ENCODE assay signal across 8 cellular contexts in genomic region chr2:39512434-39512935, GRCh38.
DNase-seq lines count a peak whose midpoint lies in the region; ATAC-seq, FAIRE-seq and TF ChIP-seq lines count a peak whose summit lies in the region.

No MANE protein-coding gene starts in this region.

- 88% methylated on average over 7 of the region's 7 CpGs for WGBS in A549 (ENCODE audit: missing lambda C conversion rate)

- H3K4me3 ChIP-seq in A549 = no peak overlapping the region
- no peak overlapping the region for H3K4me3 ChIP-seq in PC-3 (ENCODE audit: low read length)
- no peak overlapping the region for H3K4me3 ChIP-seq in fibroblast of lung (replicated peaks in 1 of 4; ENCODE audit: control extremely low read depth in 1 of 4, insufficient read depth in 1 of 4, low read depth in 3 of 4, low read length in 4 of 4)
- no peak overlapping the region for H3K4me3 ChIP-seq in PC-9

- no peak overlapping the region for H2AFZ ChIP-seq in PC-3 (ENCODE audit: low read length)
- no peak overlapping the region for H2AFZ ChIP-seq in fibroblast of lung (ENCODE audit: low read length)
- no peak overlapping the region for H2AFZ ChIP-seq in PC-9

- ATAC-seq in A549 (no peak), PC-3 (no peak)

- H3K9ac ChIP-seq in PC-3 (ENCODE audit: low read length) = no peak overlapping the region; the same call in 1 of the 2 replicates
- no peak overlapping the region for H3K9ac ChIP-seq in fibroblast of lung (ENCODE audit: insufficient read depth, low read length)

- H3K27ac ChIP-seq in A549 = peak overlapping the region; percentile 40 to 52; a peak in 4 of 6 replicates
- H3K27ac ChIP-seq in PC-3 (ENCODE audit: low read length) = peak overlapping the region; percentile 85
- H3K27ac ChIP-seq in fibroblast of lung (ENCODE audit: insufficient read depth, low read length) = peak overlapping the region; percentile 71
- no peak overlapping the region for H3K27ac ChIP-seq in PC-9

- FAIRE-seq in A549 (lab: Jason Lieb, UNC) = no peak

- H3K4me1 ChIP-seq in A549 (peaks cover 43% of the 10 kb centered on the region), PC-3 (ENCODE audit: insufficient read depth, low read length) (peaks cover 44% of the 10 kb centered on the region), fibroblast of lung (ENCODE audit: control insufficient read depth, extremely low read depth, insufficient read depth, low read length) (peaks cover 51% of the 10 kb centered on the region), PC-9 (replicated peaks; ENCODE audit: insufficient read depth) (peaks cover 14% of the 10 kb centered on the region; the same call in 1 of the 2 replicates)

- TF ChIP-seq CTCF in A549 (IDR thresholded peaks at IDR 0.05) (no peak), PC-3 (conservative IDR thresholded peaks at IDR 0.05; ENCODE audit: low read depth, low read length) (no peak), fibroblast of lung (conservative IDR thresholded peaks at IDR 0.05 in 1 of 2, IDR thresholded peaks at IDR 0.05 in 1 of 2; ENCODE audit: low read depth in 1 of 2, low read length in 2 of 2) (no peak), PC-9 (conservative IDR thresholded peaks at IDR 0.05) (no peak)

- TF ChIP-seq RAD21 in A549 (conservative IDR thresholded peaks at IDR 0.05 in 1 of 2, IDR thresholded peaks at IDR 0.05 in 1 of 2) = no peak

- no peak for DNase-seq in A549 (ENCODE audit: low read depth in 1 of 2, low spot score in 1 of 2)
- no peak for DNase-seq in PC-3
- no peak for DNase-seq in fibroblast of lung (ENCODE audit: low read depth in 2 of 2)
- peak; percentile 25 for DNase-seq in pons (ENCODE audit: low spot score)
- DNase-seq in PC-9 = no peak
- no peak for DNase-seq in NCI-H446 treated with DMSO at 0.1 percent for 48 hours (lab: John Stamatoyannopoulos, UW)
- DNase-seq in ACHN = no peak
- DNase-seq in AG08396 (ENCODE audit: low spot score) = no peak

- H3K9me3 ChIP-seq in A549 (no peaks in the 10 kb centered on the region), PC-3 (ENCODE audit: low read length) (no peaks in the 10 kb centered on the region), fibroblast of lung (ENCODE audit: control insufficient read depth, insufficient read depth, low read depth, low read length) (no peaks in the 10 kb centered on the region), PC-9 (ENCODE audit: insufficient read depth, low read depth) (no peaks in the 10 kb centered on the region)

- H3K4me2 ChIP-seq in A549 = no peak overlapping the region; the same call in 2 of the 3 replicates
- no peak overlapping the region for H3K4me2 ChIP-seq in PC-3 (ENCODE audit: low read length)
- H3K4me2 ChIP-seq in fibroblast of lung (ENCODE audit: extremely low read depth, insufficient read depth, low read length) = no peak overlapping the region
- no peak overlapping the region for H3K4me2 ChIP-seq in PC-9

- in situ Hi-C loops in ACHN (cut with HindIII; ENCODE audit: low pct_ligation_motif_present, low pct_unique_long_range_greater_than_20kb, low sequenced_read_pairs) = no loop called here

- POLR2A ChIA-PET in A549 (lab: Yijun Ruan, JAX) = no interaction called here
- POLR2A ChIA-PET in PC-3 (lab: Charles Lee; ENCODE audit: unreplicated experiment) = no interaction called here
- POLR2A ChIA-PET in PC-9 (lab: Charles Lee; ENCODE audit: unreplicated experiment) = no interaction called here

- no peaks in the 10 kb centered on the region for H3K9me2 ChIP-seq in PC-3 (replicated peaks; ENCODE audit: low read length)
- H3K9me2 ChIP-seq in PC-9 (ENCODE audit: insufficient read depth) = no peaks in the 10 kb centered on the region

- TF ChIP-seq EP300 in A549 (IDR thresholded peaks at IDR 0.05) = no peak

- H3K27me3 ChIP-seq in PC-3 (ENCODE audit: low read length) (no peaks in the 10 kb centered on the region), fibroblast of lung (ENCODE audit: control insufficient read depth, insufficient read depth, low read length) (no peaks in the 10 kb centered on the region), PC-9 (ENCODE audit: insufficient read depth, low read depth) (no peaks in the 10 kb centered on the region)

- no peaks in the 10 kb centered on the region for H3K79me2 ChIP-seq in PC-3 (ENCODE audit: low read length)
- no peaks in the 10 kb centered on the region for H3K79me2 ChIP-seq in fibroblast of lung (ENCODE audit: control insufficient read depth, insufficient read depth, low read length)
- no peaks in the 10 kb centered on the region for H3K79me2 ChIP-seq in PC-9 (ENCODE audit: low read depth)

- H3F3A ChIP-seq in PC-3 (ENCODE audit: low read length, unreplicated experiment) (no peaks in the 10 kb centered on the region), PC-9 (ENCODE audit: insufficient read depth, low read depth) (no peaks in the 10 kb centered on the region)

- TF ChIP-seq POLR2A in A549 (IDR thresholded peaks at IDR 0.05; ENCODE audit: low read length) = no peak

- CTCF ChIA-PET in A549 (lab: Yijun Ruan, JAX) = interaction anchor here (0.9 to 3.5 kb wide), 11 partner anchors 12 to 217 kb away, joined by 3 to 21 read pairs (median 3); no protein-coding TSS in a partner anchor
- CTCF ChIA-PET in PC-3 (lab: Charles Lee) = interaction anchor here (0.6 kb wide), 1 partner anchor 38 kb away, joined by 6 read pairs; no protein-coding TSS in a partner anchor
- CTCF ChIA-PET in PC-9 (lab: Charles Lee) = interaction anchor here (0.8 kb wide), 1 partner anchor 38 kb away, joined by 3 read pairs; no protein-coding TSS in a partner anchor

- H4K20me1 ChIP-seq in PC-3 (ENCODE audit: low read length) (no peaks in the 10 kb centered on the region), fibroblast of lung (ENCODE audit: control insufficient read depth, extremely low read depth, insufficient read depth, low read length) (no peaks in the 10 kb centered on the region), PC-9 (ENCODE audit: insufficient read depth) (no peaks in the 10 kb centered on the region)

- intact Hi-C loops in PC-3 (cut with micrococcal nuclease) = loop anchor here (2.0 to 10.0 kb wide), 2 partner anchors 20 to 212 kb away; no protein-coding TSS in a partner anchor
- intact Hi-C loops in PC-9 (cut with micrococcal nuclease; ENCODE audit: unreplicated experiment) = loop anchor here (2.0 kb wide), 2 partner anchors 76 to 184 kb away; partner anchors contain the start of gene MAP4K3

- H3K36me3 ChIP-seq in PC-3 (ENCODE audit: low read depth, low read length) (no peaks in the 10 kb centered on the region), fibroblast of lung (ENCODE audit: control insufficient read depth, insufficient read depth, low read length) (no peaks in the 10 kb centered on the region), PC-9 (ENCODE audit: low read depth) (no peaks in the 10 kb centered on the region)

- no TSS peak for BruUV-seq in PC-3 (replicated peaks; lab: Mats Ljungman, UMichigan)
- no TSS peak for BruUV-seq in PC-9 (replicated peaks; lab: Mats Ljungman, UMichigan)

TF ChIP-seq in A549, 52 proteins besides CTCF, POLR2A, EP300 and RAD21:
- no peak for TF ChIP-seq NR3C1 (IDR thresholded peaks at IDR 0.05)
- TF ChIP-seq SMC3 (IDR thresholded peaks at IDR 0.05) = no peak
- no peak for TF ChIP-seq HMGXB4 (CRISPR knock-in tag; IDR thresholded peaks at IDR 0.05; ENCODE audit: borderline replicate concordance)
- no peak for TF ChIP-seq MAX (IDR thresholded peaks at IDR 0.05)
- no peak for TF ChIP-seq FOSB (CRISPR knock-in tag; IDR thresholded peaks at IDR 0.05)
- no peak for TF ChIP-seq ZNF302 (CRISPR knock-in tag; IDR thresholded peaks at IDR 0.05)
- no peak for TF ChIP-seq TFCP2L1 (CRISPR knock-in tag; IDR thresholded peaks at IDR 0.05)
- TF ChIP-seq CBX2 (IDR thresholded peaks at IDR 0.05; ENCODE audit: borderline replicate concordance, low read depth) = no peak
TF ChIP-seq in A549: peak in this region for 0.
